18 cellular contexts compared by ENCODE assay signal in the genomic region with DNA sequence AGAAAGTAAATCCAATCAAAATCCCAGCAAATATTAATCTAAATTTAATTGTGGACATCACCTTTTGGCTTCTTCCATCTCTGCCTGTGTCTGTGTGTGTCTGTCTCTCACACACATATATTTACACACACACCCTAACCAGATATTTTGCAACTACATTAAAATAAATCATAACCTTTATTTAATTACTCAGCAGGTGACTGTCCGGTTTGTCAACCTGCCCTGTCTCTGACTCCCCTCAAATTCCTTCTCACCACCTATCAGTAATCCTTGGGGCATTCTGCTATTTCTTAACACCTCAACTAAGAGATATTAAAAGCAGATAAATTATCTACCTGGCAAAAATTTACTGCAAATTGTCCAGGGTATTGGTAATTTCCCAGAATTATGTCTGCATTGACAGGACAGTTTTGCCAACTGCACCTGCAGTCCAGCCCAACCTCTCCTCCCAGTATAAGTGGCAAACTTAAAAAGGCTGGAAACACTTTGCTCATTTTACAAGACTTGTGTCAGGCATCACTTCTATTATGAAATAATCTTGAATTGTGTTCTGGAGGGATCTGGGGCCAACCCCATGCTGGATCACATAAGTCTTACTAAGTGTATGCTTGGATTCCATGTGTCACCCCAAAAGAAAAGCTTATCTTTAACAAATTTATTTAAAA.
"Had no signal": no experiment of that assay in that cellular context is flagged by ENCODE, and none has a peak within 500 bp of the region (broad histone marks: within the 10 kb centered on the region; RNA-seq: fewer than 3 reads in every experiment).

No MANE protein-coding gene starts in this region.

- H3K4me3 ChIP-seq: adrenal gland, right atrium auricular region, suprapubic skin had no signal

- H3K9me3 Mint-ChIP-seq: activated CD4-positive, alpha-beta memory T cell treated with anti-CD3 and anti-CD28 coated beads for 36 hours; activated T-cell treated with anti-CD3 and anti-CD28 coated beads, Interleukin-2, amount 50 U/mL, for 24 hours; nephron; type B pancreatic cell had no signal

- DNase-seq: activated CD4-positive, alpha-beta memory T cell treated with anti-CD3 and anti-CD28 coated beads for 36 hours; activated CD4-positive, alpha-beta T cell treated with anti-CD3 and anti-CD28 coated beads for 36 hours; activated CD8-positive, alpha-beta memory T cell treated with anti-CD3 and anti-CD28 coated beads, Interleukin-2, amount 10 ng/mL, durations not matched to agents 7 days and 5 days; activated naive CD4-positive, alpha-beta T cell treated with anti-CD3 and anti-CD28 coated beads, Interleukin-2, amount 50 U/mL, for 16 hours; activated T-cell treated with anti-CD3 and anti-CD28 coated beads, Interleukin-2, amount 50 U/mL, for 24 hours; caudate nucleus; foreskin melanocyte; occipital lobe; stimulated activated CD4-positive, alpha-beta T cell treated with anti-CD3 and anti-CD28 coated beads, Interleukin-15, amount 100 ng/mL, for 24 hours; stimulated activated CD4-positive, alpha-beta T cell treated with anti-CD3 and anti-CD28 coated beads, Interleukin-4, amount 100 ng/mL, for 1 hour; stimulated activated naive CD4-positive, alpha-beta T cell treated with Interleukin-2 at 50 U/mL for 16 hours had no signal

- H3K27ac ChIP-seq: adrenal gland, right atrium auricular region, suprapubic skin had no signal

- H3K27me3 Mint-ChIP-seq: activated CD4-positive, alpha-beta memory T cell treated with anti-CD3 and anti-CD28 coated beads for 36 hours; activated CD4-positive, alpha-beta T cell treated with anti-CD3 and anti-CD28 coated beads for 36 hours; activated CD8-positive, alpha-beta memory T cell treated with anti-CD3 and anti-CD28 coated beads, Interleukin-2, amount 10 ng/mL, durations not matched to agents 7 days and 5 days; activated T-cell treated with anti-CD3 and anti-CD28 coated beads, Interleukin-2, amount 50 U/mL, for 24 hours had no signal

- ATAC-seq: activated CD4-positive, alpha-beta T cell treated with anti-CD3 and anti-CD28 coated beads for 36 hours; activated CD8-positive, alpha-beta memory T cell treated with anti-CD3 and anti-CD28 coated beads, Interleukin-2, amount 10 ng/mL, durations not matched to agents 7 days and 5 days had no signal

- H3K9me3 ChIP-seq: adrenal gland, right atrium auricular region, suprapubic skin had no signal

- H3K4me1 ChIP-seq: adrenal gland, right atrium auricular region had no signal

- H3K36me3 Mint-ChIP-seq: type B pancreatic cell had no signal

- H3K27me3 ChIP-seq: adrenal gland, right atrium auricular region, suprapubic skin had no signal

- H3K4me3 Mint-ChIP-seq: activated CD4-positive, alpha-beta memory T cell treated with anti-CD3 and anti-CD28 coated beads for 36 hours; activated CD4-positive, alpha-beta T cell treated with anti-CD3 and anti-CD28 coated beads for 36 hours; activated CD8-positive, alpha-beta memory T cell treated with anti-CD3 and anti-CD28 coated beads, Interleukin-2, amount 10 ng/mL, durations not matched to agents 7 days and 5 days; activated T-cell treated with anti-CD3 and anti-CD28 coated beads, Interleukin-2, amount 50 U/mL, for 24 hours; nephron; type B pancreatic cell had no signal

- H3K27ac Mint-ChIP-seq: activated CD4-positive, alpha-beta memory T cell treated with anti-CD3 and anti-CD28 coated beads for 36 hours; activated CD4-positive, alpha-beta T cell treated with anti-CD3 and anti-CD28 coated beads for 36 hours; activated T-cell treated with anti-CD3 and anti-CD28 coated beads, Interleukin-2, amount 50 U/mL, for 24 hours; type B pancreatic cell had no signal

- H3K36me3 ChIP-seq: adrenal gland, right atrium auricular region, suprapubic skin had no signal

- FAIRE-seq: colon, endometrium had no signal
